In genomic region chr1:25746299-25747045, GRCh38 we compare ENCODE assay signal across 25 cellular contexts. TPM values are rescaled to one million over a fixed set of nuclear protein-coding genes. Genes with fewer than 3 reads are reported as not detected.
DNase-seq lines count a peak whose midpoint lies in the region; ATAC-seq, FAIRE-seq and TF ChIP-seq lines count a peak whose summit lies in the region.
"Had no signal": no experiment of that assay in that cellular context is flagged by ENCODE, and none has a peak within 500 bp of the region (broad histone marks: within the 10 kb centered on the region; RNA-seq: fewer than 3 reads in every experiment).

No MANE protein-coding gene starts in this region.

- ATAC-seq in T-helper 17 cell: no peak
- no peak for ATAC-seq in HepG2
- no peak for ATAC-seq in CD4-positive, alpha-beta T cell (ENCODE audit: poor library complexity)
- ATAC-seq in left colon: no peak
- ATAC-seq: GM12878 had no signal

- H3K9ac ChIP-seq in HepG2 (ENCODE audit: insufficient read depth, low read depth, low read length): no peak overlapping the region

- H3K4me3 Mint-ChIP-seq in T-helper 17 cell: no peak overlapping the region
- no peak overlapping the region for H3K4me3 Mint-ChIP-seq in CD4-positive, alpha-beta T cell
- H3K4me3 Mint-ChIP-seq: CD4-positive, CD25-positive, alpha-beta regulatory T cell; HFFc6; IgD-negative memory B cell had no signal

- BruUV-seq in HepG2 (replicated peaks; lab: Mats Ljungman, UMichigan): no TSS peak

- TF ChIP-seq CTCF in HepG2 (CRISPR knock-in tag; IDR thresholded peaks at IDR 0.05) (no peak), osteoblast (IDR thresholded peaks at IDR 0.05; ENCODE audit: extremely low read depth, low read depth, low read length) (no peak)
- no peak for TF ChIP-seq CTCF in CD4-positive, alpha-beta T cell (IDR thresholded peaks at IDR 0.05)

- intact Hi-C loops in HepG2 (cut with micrococcal nuclease; ENCODE audit: unreplicated experiment) (no loop called here), left colon (cut with DNase I, micrococcal nuclease) (no loop called here)
- intact Hi-C loops in CD4-positive, alpha-beta T cell (cut with DNase I, micrococcal nuclease): no loop called here

- no peak overlapping the region for H3K27ac ChIP-seq in HepG2 (ENCODE audit: extremely low read length, insufficient read depth, low read length)
- no peak overlapping the region for H3K27ac ChIP-seq in osteoblast (ENCODE audit: low read depth, low read length)
- no peak overlapping the region for H3K27ac ChIP-seq in CD4-positive, alpha-beta T cell (ENCODE audit: low read depth, low read length)

- no peaks in the 10 kb centered on the region for H3K9me3 ChIP-seq in T-helper 17 cell (ENCODE audit: control insufficient read depth, low read length, poor library complexity, severe bottlenecking)
- no peaks in the 10 kb centered on the region for H3K9me3 ChIP-seq in HepG2 (ENCODE audit: low read length)
- no peaks in the 10 kb centered on the region for H3K9me3 ChIP-seq in osteoblast (ENCODE audit: low read depth, low read length)
- no peaks in the 10 kb centered on the region for H3K9me3 ChIP-seq in CD4-positive, alpha-beta T cell (ENCODE audit: control insufficient read depth, low read length)
- H3K9me3 ChIP-seq: BE2C had no signal

- POLR2A ChIA-PET in HepG2 (lab: Yijun Ruan, JAX): no interaction called here
- POLR2A ChIA-PET in CD4-positive, alpha-beta T cell (lab: Charles Lee): no interaction called here

- H3K27ac Mint-ChIP-seq in T-helper 17 cell: peak overlapping the region; percentile 39
- H3K27ac Mint-ChIP-seq in CD4-positive, alpha-beta T cell: no peak overlapping the region
- H3K27ac Mint-ChIP-seq: HFFc6, IgD-negative memory B cell had no signal

- no peaks in the 10 kb centered on the region for H3K9me3 Mint-ChIP-seq in CD4-positive, alpha-beta T cell
- H3K9me3 Mint-ChIP-seq: CD4-positive, CD25-positive, alpha-beta regulatory T cell; HFFc6; IgD-negative memory B cell had no signal

- no peaks in the 10 kb centered on the region for H3K36me3 ChIP-seq in H7 (replicated peaks; ENCODE audit: control insufficient read depth, insufficient read depth, low read length)
- H3K36me3 ChIP-seq in HepG2 (replicated peaks in 1 of 2; ENCODE audit: control insufficient read depth in 1 of 2, insufficient read depth in 2 of 2, low read length in 2 of 2): no peaks in the 10 kb centered on the region
- no peaks in the 10 kb centered on the region for H3K36me3 ChIP-seq in osteoblast (ENCODE audit: insufficient read depth, low read length)
- H3K36me3 ChIP-seq: BE2C had no signal

- CTCF ChIA-PET in HepG2 (lab: Yijun Ruan, JAX; ENCODE audit: low intra/inter-chr PET ratio, low total read pairs): no interaction called here
- CTCF ChIA-PET in CD4-positive, alpha-beta T cell (lab: Charles Lee): no interaction called here

- DNase-seq in H7: peak; percentile 52
- DNase-seq in T-helper 17 cell: no peak
- no peak for DNase-seq in HepG2 (ENCODE audit: low spot score)
- peak; percentile 75 for DNase-seq in osteoblast (ENCODE audit: insufficient read length, low spot score, missing footprints)
- no peak for DNase-seq in H4 (ENCODE audit: low spot score)
- DNase-seq in CD4-positive, alpha-beta T cell: no peak
- DNase-seq in NCI-H82 treated with DMSO at 0.1 percent for 48 hours (lab: John Stamatoyannopoulos, UW; ENCODE audit: unreplicated experiment): no peak
- no peak for DNase-seq in left colon
- DNase-seq: ACHN; BE2C; C1 segment of cervical spinal cord; Calu3; CD4-positive, CD25-positive, alpha-beta regulatory T cell; DMS 273 treated with DMSO at 0.1 percent for 48 hours; DMS53; DND-41; EL; GOT3; HCEC 1CT; HFFc6; KBM-7 had no signal

- TF ChIP-seq POLR2A in HepG2 (IDR thresholded peaks at IDR 0.05; ENCODE audit: insufficient read depth in 1 of 2, low read depth in 2 of 2, low read length in 2 of 2): no peak

- WGBS in HepG2 (ENCODE audit: low lambda C conversion rate): 50% methylated on average over 14 of the region's 22 CpGs

- no peak overlapping the region for H3K4me3 ChIP-seq in H7 (ENCODE audit: insufficient read depth, low read depth, low read length)
- no peak overlapping the region for H3K4me3 ChIP-seq in HepG2 (replicated peaks in 1 of 3; ENCODE audit: insufficient read depth in 1 of 3, low read depth in 2 of 3, low read length in 3 of 3)
- no peak overlapping the region for H3K4me3 ChIP-seq in osteoblast (ENCODE audit: insufficient read depth, low read length)
- H3K4me3 ChIP-seq: GM12878 had no signal

- H2AFZ ChIP-seq in HepG2 (ENCODE audit: low read length) (no peak overlapping the region), osteoblast (ENCODE audit: low read length) (no peak overlapping the region)

- H3K27me3 ChIP-seq in H7 (ENCODE audit: control insufficient read depth, insufficient read depth, low read length) (no peaks in the 10 kb centered on the region), HepG2 (ENCODE audit: control insufficient read depth in 1 of 2, insufficient read depth in 2 of 2, low read length in 2 of 2) (peaks cover 12 to 66% of the 10 kb centered on the region in 2 experiments), osteoblast (ENCODE audit: insufficient read depth, low read length) (peaks cover 23% of the 10 kb centered on the region)
- H3K27me3 ChIP-seq in CD4-positive, alpha-beta T cell (ENCODE audit: control insufficient read depth, insufficient read depth, low read length): no peaks in the 10 kb centered on the region
- H3K27me3 ChIP-seq: BE2C had no signal

- H3K79me2 ChIP-seq in HepG2 (ENCODE audit: insufficient read depth, low read length) (no peaks in the 10 kb centered on the region), osteoblast (ENCODE audit: insufficient read depth, low read length) (no peaks in the 10 kb centered on the region)

- FAIRE-seq in HepG2 (lab: Jason Lieb, UNC): no peak
- FAIRE-seq: A204.1, GM12878, HTR-8/SVneo had no signal

- in situ Hi-C loops in HepG2 (cut with HindIII; ENCODE audit: extremely low pct_ligation_motif_present, low pct_unique_long_range_greater_than_20kb): no loop called here

- H3K4me2 ChIP-seq in HepG2 (ENCODE audit: low read depth, low read length) (no peak overlapping the region), osteoblast (ENCODE audit: insufficient read depth, low read length) (no peak overlapping the region)

- H3K4me1 Mint-ChIP-seq in T-helper 17 cell: peaks cover 21% of the 10 kb centered on the region
- H3K4me1 Mint-ChIP-seq in CD4-positive, alpha-beta T cell (ENCODE audit: low read depth): peaks cover 35% of the 10 kb centered on the region
- H3K4me1 Mint-ChIP-seq: IgD-negative memory B cell had no signal

- H3K4me1 ChIP-seq in HepG2 (ENCODE audit: insufficient read depth, low read length) (no peaks in the 10 kb centered on the region), osteoblast (ENCODE audit: insufficient read depth, low read length) (peaks cover 13% of the 10 kb centered on the region)

- H4K20me1 ChIP-seq in HepG2 (ENCODE audit: insufficient read depth, low read length) (no peaks in the 10 kb centered on the region), osteoblast (ENCODE audit: insufficient read depth, low read length) (no peaks in the 10 kb centered on the region)

- TF ChIP-seq EP300 in HepG2 (IDR thresholded peaks at IDR 0.05; ENCODE audit: low read depth in 2 of 2, low read length in 2 of 2): no peak
- TF ChIP-seq EP300 in HepG2 (CRISPR knock-in tag; IDR thresholded peaks at IDR 0.05; ENCODE audit: borderline replicate concordance): no peak

- peaks cover 6% of the 10 kb centered on the region for H3K36me3 Mint-ChIP-seq in T-helper 17 cell (ENCODE audit: low read depth)
- peaks cover 37% of the 10 kb centered on the region for H3K36me3 Mint-ChIP-seq in CD4-positive, alpha-beta T cell (ENCODE audit: low read depth)
- H3K36me3 Mint-ChIP-seq: IgD-negative memory B cell had no signal

- TF ChIP-seq RAD21 in HepG2 (CRISPR knock-in tag; IDR thresholded peaks at IDR 0.05): no peak

- no peaks in the 10 kb centered on the region for H3K27me3 Mint-ChIP-seq in T-helper 17 cell
- no peaks in the 10 kb centered on the region for H3K27me3 Mint-ChIP-seq in CD4-positive, alpha-beta T cell

TF ChIP-seq in HepG2, 621 proteins besides CTCF, POLR2A, EP300 and RAD21:
- TF ChIP-seq BCL6 (CRISPR knock-in tag; IDR thresholded peaks at IDR 0.05): no peak
- TF ChIP-seq ZNF768 (CRISPR knock-in tag; IDR thresholded peaks at IDR 0.05): peak; percentile 67; the same call in 1 of the 2 replicates

RNA-seq across cellular contexts. Expression of gene SELENON, which starts 53.5 kb away (rescaled TPM):
- 108 and 139 TPM in 2 replicates for total RNA-seq in H7 (2014; rRNA removed; shearing (Covaris generic))
- total RNA-seq in T-helper 17 cell: 10 to 100 TPM; 24.5 to 25.2 TPM
- total RNA-seq in HepG2 (2016; rRNA removed; fragmentation: Illumina TruSeq; extraction: Trizol): 3.4 and 3.8 TPM in 2 replicates
- 1.4 and 1.6 TPM in 2 replicates for total RNA-seq in HepG2 (2016; cell fraction: cytosol; rRNA removed; fragmentation: Illumina TruSeq; extraction: Trizol; ENCODE audit: low read depth)
- 2.6 and 3.9 TPM in 2 replicates for total RNA-seq in HepG2 (2016; cell fraction: insoluble cytoplasmic fraction; rRNA removed; fragmentation: Illumina TruSeq; extraction: Trizol)
- total RNA-seq in HepG2 (2016; cell fraction: membrane; rRNA removed; fragmentation: Illumina TruSeq; extraction: Trizol): 5.9 and 6.0 TPM in 2 replicates
- total RNA-seq in HepG2 (2016; cell fraction: nucleus; rRNA removed; fragmentation: Illumina TruSeq; extraction: Trizol): 6.6 and 8.7 TPM in 2 replicates
- 8.0 and 8.9 TPM in 2 replicates for polyA plus RNA-seq in HepG2 (2011; rRNA removed)
- polyA plus RNA-seq in HepG2 (2011; cell fraction: cytosol; rRNA removed): 9.0 and 9.2 TPM in 2 replicates
- polyA plus RNA-seq in HepG2 (2011; cell fraction: nucleus; rRNA removed): 13.1 and 15.6 TPM in 2 replicates
- 10.5 and 11.5 TPM in 2 replicates for polyA plus RNA-seq in HepG2 (2012)
- 3.5 and 4.0 TPM in 2 replicates for polyA plus RNA-seq in HepG2 (2016; cell fraction: cytosol; fragmentation: Illumina TruSeq; extraction: Trizol; ENCODE audit: low read depth)
- polyA plus RNA-seq in HepG2 (2016; cell fraction: insoluble cytoplasmic fraction; fragmentation: Illumina TruSeq; extraction: Trizol; ENCODE audit: low read depth): 8.8 and 12.5 TPM in 2 replicates
- 12.1 and 12.7 TPM in 2 replicates for polyA plus RNA-seq in HepG2 (2016; cell fraction: membrane; fragmentation: Illumina TruSeq; extraction: Trizol; ENCODE audit: low read depth)
- 27.6 and 29.1 TPM in 2 replicates for polyA plus RNA-seq in HepG2 (2016; cell fraction: nucleus; fragmentation: Illumina TruSeq; extraction: Trizol; ENCODE audit: insufficient read depth, low read depth)
- 10.4 TPM in 2 replicates for polyA minus RNA-seq in HepG2 (2011; rRNA and poly(A)+ RNA removed; ENCODE audit: low replicate concordance)
- polyA minus RNA-seq in HepG2 (2011; cell fraction: cytosol; rRNA and poly(A)+ RNA removed): 8.1 and 8.3 TPM in 2 replicates
- 3.1 and 5.0 TPM in 2 replicates for polyA minus RNA-seq in HepG2 (2011; cell fraction: nucleus; rRNA and poly(A)+ RNA removed)
- total RNA-seq in osteoblast: 33.7 and 45.1 TPM in 2 replicates
- total RNA-seq in H4 (2014; rRNA removed; shearing (Covaris generic)): 27.7 and 32.1 TPM in 2 replicates
- 10 to 100 TPM; 25.3 to 25.7 TPM for total RNA-seq in CD4-positive, alpha-beta T cell
- 10 to 100 TPM; 29.6 to 33.2 TPM for total RNA-seq in left colon

Comparison
In these comparisons a context has a peak if more than half of its experiments do, and no peak if none do; other contexts are left out.
1. DNase-seq: peak in H7 (single experiment) and osteoblast (single experiment); none in T-helper 17 cell (0 of 3), HepG2 (single experiment), H4 (single experiment), CD4-positive, alpha-beta T cell (0 of 10), NCI-H82 treated with DMSO at 0.1 percent for 48 hours (single experiment) and left colon (0 of 2).